In the genomic region with DNA sequence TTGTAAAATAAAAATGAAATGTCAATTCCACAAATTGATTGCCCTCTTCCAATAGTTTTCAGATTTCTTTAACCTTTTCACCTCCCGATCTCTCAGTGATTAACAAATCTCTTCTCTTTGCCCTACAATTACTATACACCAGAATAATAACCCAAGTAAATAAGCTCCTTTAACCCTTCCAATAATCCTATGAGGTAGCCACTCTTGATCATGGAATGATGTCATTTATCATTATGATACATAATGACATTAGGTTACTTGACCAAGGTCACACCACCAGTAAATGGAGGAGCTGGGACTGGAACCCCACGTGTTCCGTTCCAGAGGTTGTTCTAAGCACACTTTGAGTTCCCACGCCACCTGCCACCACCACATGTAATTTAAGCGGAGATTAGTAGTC, we compare ENCODE assay signal across 1 cellular context.
A peak's percentile ranks its signal among the peaks of the same experiment; 100 is the strongest.
TF ChIP-seq lines count a peak whose summit lies in the region.

No MANE protein-coding gene starts in this region.

TF ChIP-seq in HepG2, 621 proteins besides CTCF, POLR2A, EP300 and RAD21:
- TF ChIP-seq RXRA (CRISPR knock-in tag; IDR thresholded peaks at IDR 0.05) (no peak), ATF7 (IDR thresholded peaks at IDR 0.05) (peak; percentile 84), ATF7 (CRISPR knock-in tag; IDR thresholded peaks at IDR 0.05) (no peak)
